In genomic region chr7:683526-684205, GRCh38 we compare ENCODE assay signal across 2 cellular contexts.
TF ChIP-seq lines count a peak whose summit lies in the region.

No MANE protein-coding gene starts in this region.

TF ChIP-seq in K562, 482 proteins besides CTCF, POLR2A, EP300 and RAD21:
- TF ChIP-seq ELF1 (tag; IDR thresholded peaks at IDR 0.05) (no peak), JUND (IDR thresholded peaks at IDR 0.05; ENCODE audit: borderline replicate concordance, low read depth, low read length) (no peak), JUND (tag; IDR thresholded peaks at IDR 0.05; ENCODE audit: borderline replicate concordance, low read depth, low read length) (no peak), MAX (CRISPR knock-in tag; IDR thresholded peaks at IDR 0.05) (0 out of 2 replicates have a peak, but pooled peaks have one; percentile 12), JUN (IDR thresholded peaks at IDR 0.05; ENCODE audit: borderline replicate concordance, low read depth, low read length) (no peak), JUN (CRISPR knock-in tag; IDR thresholded peaks at IDR 0.05; ENCODE audit: borderline replicate concordance) (no peak), THRA (IDR thresholded peaks at IDR 0.05) (no peak), RBM17 (IDR thresholded peaks at IDR 0.05; ENCODE audit: borderline replicate concordance, low read depth, low read length) (no peak), ETV5 (CRISPR knock-in tag; IDR thresholded peaks at IDR 0.05; ENCODE audit: low read depth) (no peak)

TF ChIP-seq in HepG2, 621 proteins besides CTCF, POLR2A, EP300 and RAD21:
- TF ChIP-seq HNRNPL (IDR thresholded peaks at IDR 0.05; ENCODE audit: low read depth, low read length) (peak; percentile 93), KDM4B (CRISPR knock-in tag; IDR thresholded peaks at IDR 0.05) (no peak)
